In the genomic region with DNA sequence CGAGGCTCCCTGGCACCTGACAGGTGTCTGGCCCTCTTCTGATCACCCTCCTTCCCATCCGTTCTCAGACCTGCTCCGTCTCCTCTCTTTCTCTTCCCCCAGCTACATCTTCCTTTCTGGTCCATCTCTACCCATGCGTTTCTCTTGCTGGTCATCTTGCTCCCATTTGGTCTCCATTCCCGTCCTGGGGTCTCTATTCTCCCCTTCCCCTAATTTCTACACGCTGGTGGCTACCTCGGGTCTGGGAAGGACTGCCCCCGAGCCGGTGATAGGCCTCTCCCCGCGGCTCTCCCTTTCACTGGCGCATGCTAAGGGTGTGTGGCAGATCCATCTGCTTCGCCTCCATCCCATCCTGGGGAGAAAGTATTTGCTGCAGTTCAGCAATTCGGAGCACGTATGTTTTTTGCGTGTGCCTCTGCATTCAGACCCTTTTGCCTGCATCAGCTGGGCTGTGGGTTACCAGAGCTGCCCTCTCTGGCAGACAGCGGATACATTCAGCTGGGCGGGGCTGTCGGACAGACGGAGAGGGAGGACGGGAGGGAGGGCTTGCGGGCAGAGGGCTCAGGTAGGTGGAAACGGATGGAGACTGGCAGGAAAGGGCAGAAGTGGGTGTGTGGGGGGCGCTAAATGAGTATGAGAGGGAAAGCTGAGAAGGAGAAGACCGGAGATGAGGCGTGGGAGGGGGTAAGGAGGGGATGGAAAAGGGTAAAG, we compare ENCODE assay signal across 8 cellular contexts. TPM values are rescaled to one million over a fixed set of nuclear protein-coding genes. Genes with fewer than 3 reads are reported as not detected.
A peak's percentile ranks its signal among the peaks of the same experiment; 100 is the strongest.
DNase-seq lines count a peak whose midpoint lies in the region; ATAC-seq and TF ChIP-seq lines count a peak whose summit lies in the region.

No MANE protein-coding gene starts in this region.

- peak; percentile 49 for ATAC-seq in Right ventricle myocardium inferior
- peak; percentile 53 for ATAC-seq in left lobe of liver
- no peak for ATAC-seq in HG03280 (IDR thresholded peaks at IDR 0.05; ENCODE audit: unreplicated experiment)

- no peaks in the 10 kb centered on the region for H3K4me1 ChIP-seq in colonic mucosa

- TF ChIP-seq CTCF in LNCaP clone FGC (IDR thresholded peaks at IDR 0.05; ENCODE audit: control insufficient read depth, extremely low read depth, insufficient read depth) = no peak
- TF ChIP-seq CTCF in colonic mucosa (IDR thresholded peaks at IDR 0.05) = no peak

- no peaks in the 10 kb centered on the region for H3K36me3 ChIP-seq in colonic mucosa

- peak overlapping the region; percentile 42 to 64 for H3K9ac ChIP-seq in colonic mucosa (ENCODE audit: low read depth in 2 of 2, low read length in 2 of 2)

- DNase-seq in Right ventricle myocardium inferior (ENCODE audit: missing footprints) (no peak), cardiac septum (ENCODE audit: low spot score) (no peak), LNCaP clone FGC (ENCODE audit: low read depth) (no peak), colonic mucosa (peak; percentile 63), left lobe of liver (ENCODE audit: low spot score) (peak; percentile 75)
- DNase-seq in activated CD4-positive, CD25-positive, alpha-beta regulatory T cell (lab: John Stamatoyannopoulos, UW) = peak in 3 of 4 experiments; percentile 6 to 19 (median 17)
- peak; percentile 48 for DNase-seq in stimulated activated CD4-positive, alpha-beta T cell treated with anti-CD3 and anti-CD28 coated beads, Interleukin-4, amount 100 ng/mL, for 24 hours

- H3K4me3 ChIP-seq in LNCaP clone FGC (ENCODE audit: low read depth, low read length) (peak overlapping the region; percentile 90), colonic mucosa (peak overlapping the region; percentile 46)

- H3K27ac ChIP-seq in colonic mucosa = no peak overlapping the region

- H3K9me3 ChIP-seq in colonic mucosa = no peaks in the 10 kb centered on the region

- intact Hi-C loops in Right ventricle myocardium inferior (cut with DNase I) = no loop called here
- intact Hi-C loops in cardiac septum (cut with DNase I) = no loop called here
- intact Hi-C loops in colonic mucosa (cut with DNase I) = no loop called here

- no peaks in the 10 kb centered on the region for H3K27me3 ChIP-seq in colonic mucosa

RNA-seq across cellular contexts. Expression of a gene that starts 0.8 kb away (rescaled TPM):
- total RNA-seq in Right ventricle myocardium inferior (5.7 TPM), cardiac septum (5.7 TPM), colonic mucosa (10 to 100 TPM; 13.6 to 17.0 TPM), left lobe of liver (48.4 TPM)

RNA-seq across cellular contexts. Expression of a gene that starts 2.3 kb away (rescaled TPM):
- total RNA-seq in Right ventricle myocardium inferior (0.54 TPM), cardiac septum (0.62 TPM), colonic mucosa (1 to 10 TPM; 2.4 to 3.7 TPM), left lobe of liver (154 TPM)

RNA-seq across cellular contexts. Expression of a gene that starts 21.9 kb away (rescaled TPM):
- 14.4 TPM for total RNA-seq in Right ventricle myocardium inferior
- total RNA-seq in cardiac septum = 10.5 TPM
- 10 to 100 TPM; 39.5 to 39.7 TPM for total RNA-seq in colonic mucosa
- total RNA-seq in left lobe of liver = 243 TPM

RNA-seq across cellular contexts. Expression of a gene that starts 38.7 kb away (rescaled TPM):
- total RNA-seq in Right ventricle myocardium inferior = 227 TPM
- 96.9 TPM for total RNA-seq in cardiac septum
- total RNA-seq in colonic mucosa = 100 to 1,000 TPM in 1 of 2 donors, 10 to 100 TPM in 1; 40.1 to 104 TPM
- total RNA-seq in left lobe of liver = 1,748 TPM

RNA-seq across cellular contexts. Expression of a gene that starts 58.5 kb away (rescaled TPM):
- total RNA-seq in Right ventricle myocardium inferior = 30.9 TPM
- total RNA-seq in cardiac septum = 30.3 TPM
- total RNA-seq in colonic mucosa = 10 to 100 TPM; 31.4 to 35.4 TPM
- total RNA-seq in left lobe of liver = 49.9 TPM

Comparison
In these comparisons a context has a peak if more than half of its experiments do, and no peak if none do; other contexts are left out.
1. DNase-seq: peak in activated CD4-positive, CD25-positive, alpha-beta regulatory T cell (3 of 4), colonic mucosa (single experiment), left lobe of liver (single experiment) and stimulated activated CD4-positive, alpha-beta T cell treated with anti-CD3 and anti-CD28 coated beads, Interleukin-4, amount 100 ng/mL, for 24 hours (single experiment); none in Right ventricle myocardium inferior (single experiment), cardiac septum (single experiment) and LNCaP clone FGC (single experiment).
2. RNA of a gene that starts 2.3 kb away (total RNA-seq): 154 TPM in left lobe of liver (single experiment); 2.4 to 3.7 TPM in colonic mucosa, 0.62 TPM in cardiac septum (single experiment) and 0.54 TPM in Right ventricle myocardium inferior (single experiment); every median in the first group is over 10 times any median in the second.